In the genomic region with DNA sequence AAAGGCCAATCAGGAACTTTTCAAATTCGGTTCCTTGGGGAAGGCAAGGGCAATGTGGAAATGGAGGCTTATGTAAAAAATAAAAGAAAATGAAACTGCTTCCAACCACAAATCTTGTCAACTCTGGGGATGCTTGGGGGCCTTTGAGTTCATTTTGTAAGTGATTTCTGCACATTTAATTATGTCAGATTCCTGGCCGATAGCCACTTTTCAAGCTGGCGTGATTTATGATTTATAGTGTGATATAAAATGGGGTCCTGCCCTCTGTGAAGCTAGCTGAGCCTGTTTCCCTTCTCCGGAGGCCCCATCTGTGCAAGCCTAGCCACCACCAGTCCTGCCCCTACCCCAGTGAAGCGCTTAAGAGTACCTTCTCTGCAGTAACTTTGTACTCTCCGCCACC, we compare ENCODE assay signal across 26 cellular contexts. TPM values are rescaled to one million over a fixed set of nuclear protein-coding genes. Genes with fewer than 3 reads are reported as not detected.
DNase-seq lines count a peak whose midpoint lies in the region; ATAC-seq and TF ChIP-seq lines count a peak whose summit lies in the region.
"Had no signal": no experiment of that assay in that cellular context is flagged by ENCODE, and none has a peak within 500 bp of the region (broad histone marks: within the 10 kb centered on the region; RNA-seq: fewer than 3 reads in every experiment).

No MANE protein-coding gene starts in this region.

- no peak for ATAC-seq in HG03097 (IDR thresholded peaks at IDR 0.05; ENCODE audit: low FRiP score, unreplicated experiment)
- ATAC-seq: CD8-positive, alpha-beta T cell; HepG2 had no signal

- peak overlapping the region; percentile 50 for H2AFZ ChIP-seq in neural progenitor cell (replicated peaks)

- no peak overlapping the region for H3K27ac Mint-ChIP-seq in neural progenitor cell
- no peak overlapping the region for H3K27ac Mint-ChIP-seq in activated T-helper 1 cell treated with anti-CD3 and anti-CD28 coated beads, Interleukin-12 subunit alpha, Interleukin-12 subunit beta, Interleukin-2, Interleukin-4 antibody, amounts not matched to agents 30 ng/mL and 10 ng/mL and 1 ng/mL, durations not matched to agents 14 hours and 24 hours and 36 hours
- H3K27ac Mint-ChIP-seq: B cell; CD8-positive, alpha-beta T cell had no signal

- H3K27me3 Mint-ChIP-seq in neural progenitor cell (ENCODE audit: insufficient read depth, low read depth) = peaks cover 14% of the 10 kb centered on the region
- H3K27me3 Mint-ChIP-seq in activated T-helper 1 cell treated with anti-CD3 and anti-CD28 coated beads, Interleukin-12 subunit alpha, Interleukin-12 subunit beta, Interleukin-2, Interleukin-4 antibody, amounts not matched to agents 30 ng/mL and 10 ng/mL and 1 ng/mL, durations not matched to agents 14 hours and 24 hours and 36 hours (ENCODE audit: insufficient read depth) = peaks cover 12% of the 10 kb centered on the region

- peaks cover 8% of the 10 kb centered on the region for H3F3A ChIP-seq in neural progenitor cell (ENCODE audit: low read depth)

- no peaks in the 10 kb centered on the region for H3K4me1 Mint-ChIP-seq in neural progenitor cell
- H3K4me1 Mint-ChIP-seq in activated T-helper 1 cell treated with anti-CD3 and anti-CD28 coated beads, Interleukin-12 subunit alpha, Interleukin-12 subunit beta, Interleukin-2, Interleukin-4 antibody, amounts not matched to agents 30 ng/mL and 10 ng/mL and 1 ng/mL, durations not matched to agents 14 hours and 24 hours and 36 hours (ENCODE audit: low read depth) = no peaks in the 10 kb centered on the region
- H3K4me1 Mint-ChIP-seq: B cell had no signal

- H3K36me3 Mint-ChIP-seq in neural progenitor cell = no peaks in the 10 kb centered on the region
- no peaks in the 10 kb centered on the region for H3K36me3 Mint-ChIP-seq in activated T-helper 1 cell treated with anti-CD3 and anti-CD28 coated beads, Interleukin-12 subunit alpha, Interleukin-12 subunit beta, Interleukin-2, Interleukin-4 antibody, amounts not matched to agents 30 ng/mL and 10 ng/mL and 1 ng/mL, durations not matched to agents 14 hours and 24 hours and 36 hours (ENCODE audit: low read depth)
- H3K36me3 Mint-ChIP-seq: CD8-positive, alpha-beta T cell had no signal

- H3K79me2 ChIP-seq in neural progenitor cell (ENCODE audit: low read depth) = no peaks in the 10 kb centered on the region

- H3K9me3 ChIP-seq in KOPT-K1 (ENCODE audit: insufficient read depth, low read length, poor library complexity, severe bottlenecking) = no peaks in the 10 kb centered on the region
- H3K9me3 ChIP-seq in neural progenitor cell (ENCODE audit: low read depth) = no peaks in the 10 kb centered on the region
- H3K9me3 ChIP-seq: SJSA1 had no signal

- H3K27ac ChIP-seq in KOPT-K1 (ENCODE audit: low read depth, low read length, poor library complexity, severe bottlenecking) (peak overlapping the region; percentile 46), neural progenitor cell (no peak overlapping the region)
- H3K27ac ChIP-seq: 22Rv1, C4-2B, SJSA1 had no signal

- no peaks in the 10 kb centered on the region for H3K36me3 ChIP-seq in KOPT-K1 (ENCODE audit: insufficient read depth, low read length)
- H3K36me3 ChIP-seq in neural progenitor cell = no peaks in the 10 kb centered on the region
- H3K36me3 ChIP-seq: SJSA1 had no signal

- DNase-seq in NCI-H1417 (lab: John Stamatoyannopoulos, UW) = peak in 2 of 3 experiments; percentile 54 to 78
- DNase-seq in NCI-H1417 treated with DMSO at 0.1 percent for 48 hours (lab: John Stamatoyannopoulos, UW) = no peak
- DNase-seq in NCI-H1105 treated with DMSO at 0.1 percent for 48 hours (lab: John Stamatoyannopoulos, UW) = peak; percentile 67
- DNase-seq in neural progenitor cell (ENCODE audit: low spot score) = no peak
- DNase-seq in activated T-helper 1 cell treated with anti-CD3 and anti-CD28 coated beads, Interleukin-12 subunit alpha, Interleukin-12 subunit beta, Interleukin-2, Interleukin-4 antibody, amounts not matched to agents 30 ng/mL and 10 ng/mL and 1 ng/mL, durations not matched to agents 14 hours and 24 hours and 36 hours (ENCODE audit: low spot score) = no peak
- no peak for DNase-seq in effector CD8-positive, alpha-beta T cell (lab: John Stamatoyannopoulos, UW)
- DNase-seq: CD8-positive, alpha-beta T cell; Kasumi-1; NCI-H146; NCI-H1930; NCI-H2107; NCI-H446 treated with DMSO at 0.1 percent for 48 hours; NCI-H526 treated with DMSO at 0.1 percent for 48 hours; Right ventricle myocardium superior; RPMI8226 had no signal

- no peak overlapping the region for H3K4me3 Mint-ChIP-seq in neural progenitor cell
- no peak overlapping the region for H3K4me3 Mint-ChIP-seq in activated T-helper 1 cell treated with anti-CD3 and anti-CD28 coated beads, Interleukin-12 subunit alpha, Interleukin-12 subunit beta, Interleukin-2, Interleukin-4 antibody, amounts not matched to agents 30 ng/mL and 10 ng/mL and 1 ng/mL, durations not matched to agents 14 hours and 24 hours and 36 hours
- H3K4me3 Mint-ChIP-seq: B cell; CD8-positive, alpha-beta T cell had no signal

- peaks cover 3% of the 10 kb centered on the region for H3K4me1 ChIP-seq in neural progenitor cell
- H3K4me1 ChIP-seq: SJSA1 had no signal

- H3K4me2 ChIP-seq in neural progenitor cell = no peak overlapping the region

- no peaks in the 10 kb centered on the region for H4K20me1 ChIP-seq in neural progenitor cell (ENCODE audit: low read depth)

- TF ChIP-seq CTCF in neural progenitor cell (IDR thresholded peaks at IDR 0.05) = no peak

- H3K9ac ChIP-seq in neural progenitor cell = no peak overlapping the region

- no peaks in the 10 kb centered on the region for H3K9me3 Mint-ChIP-seq in neural progenitor cell
- no peaks in the 10 kb centered on the region for H3K9me3 Mint-ChIP-seq in activated T-helper 1 cell treated with anti-CD3 and anti-CD28 coated beads, Interleukin-12 subunit alpha, Interleukin-12 subunit beta, Interleukin-2, Interleukin-4 antibody, amounts not matched to agents 30 ng/mL and 10 ng/mL and 1 ng/mL, durations not matched to agents 14 hours and 24 hours and 36 hours
- H3K9me3 Mint-ChIP-seq: CD8-positive, alpha-beta T cell had no signal

- H3K27me3 ChIP-seq in neural progenitor cell = no peaks in the 10 kb centered on the region

- intact Hi-C loops in activated T-helper 1 cell treated with anti-CD3 and anti-CD28 coated beads, Interleukin-12 subunit alpha, Interleukin-12 subunit beta, Interleukin-2, Interleukin-4 antibody, amounts not matched to agents 30 ng/mL and 10 ng/mL and 1 ng/mL, durations not matched to agents 14 hours and 24 hours and 36 hours (cut with micrococcal nuclease) = no loop called here

- no peak overlapping the region for H3K4me3 ChIP-seq in neural progenitor cell
- H3K4me3 ChIP-seq: SJSA1 had no signal

RNA-seq across cellular contexts. Expression of a gene that starts 39.3 kb away (rescaled TPM):
- 14.5 and 28.8 TPM in 2 replicates for total RNA-seq in neural progenitor cell (ENCODE audit: low replicate concordance)
- not detected in 2 replicates for total RNA-seq in activated T-helper 1 cell treated with anti-CD3 and anti-CD28 coated beads, Interleukin-12 subunit alpha, Interleukin-12 subunit beta, Interleukin-2, Interleukin-4 antibody, amounts not matched to agents 30 ng/mL and 10 ng/mL and 1 ng/mL, durations not matched to agents 14 hours and 24 hours and 36 hours
- total RNA-seq: B cell; H4; HepG2; HT1080; MCF 10A; Right ventricle myocardium superior; SJSA1; T-helper 1 cell treated with Interleukin-12 subunit alpha and Interleukin-12 subunit beta and Interleukin-4 antibody, amounts not matched to agents 30 ng/mL and 1 ng/mL, for 36 hours had no signal

Comparison
In these comparisons a context has a peak if more than half of its experiments do, and no peak if none do; other contexts are left out.
1. DNase-seq: peak in NCI-H1417 (2 of 3) and NCI-H1105 treated with DMSO at 0.1 percent for 48 hours (single experiment); none in NCI-H1417 treated with DMSO at 0.1 percent for 48 hours (single experiment), neural progenitor cell (single experiment), activated T-helper 1 cell treated with anti-CD3 and anti-CD28 coated beads, Interleukin-12 subunit alpha, Interleukin-12 subunit beta, Interleukin-2, Interleukin-4 antibody, amounts not matched to agents 30 ng/mL and 10 ng/mL and 1 ng/mL, durations not matched to agents 14 hours and 24 hours and 36 hours (single experiment) and effector CD8-positive, alpha-beta T cell (single experiment).
2. RNA of a gene that starts 39.3 kb away (total RNA-seq): 14.5 to 28.8 TPM in neural progenitor cell; not detected in activated T-helper 1 cell treated with anti-CD3 and anti-CD28 coated beads, Interleukin-12 subunit alpha, Interleukin-12 subunit beta, Interleukin-2, Interleukin-4 antibody, amounts not matched to agents 30 ng/mL and 10 ng/mL and 1 ng/mL, durations not matched to agents 14 hours and 24 hours and 36 hours; every median in the first group is over 10 times any median in the second.